ENCODE assay signal across 8 cellular contexts in the genomic region with DNA sequence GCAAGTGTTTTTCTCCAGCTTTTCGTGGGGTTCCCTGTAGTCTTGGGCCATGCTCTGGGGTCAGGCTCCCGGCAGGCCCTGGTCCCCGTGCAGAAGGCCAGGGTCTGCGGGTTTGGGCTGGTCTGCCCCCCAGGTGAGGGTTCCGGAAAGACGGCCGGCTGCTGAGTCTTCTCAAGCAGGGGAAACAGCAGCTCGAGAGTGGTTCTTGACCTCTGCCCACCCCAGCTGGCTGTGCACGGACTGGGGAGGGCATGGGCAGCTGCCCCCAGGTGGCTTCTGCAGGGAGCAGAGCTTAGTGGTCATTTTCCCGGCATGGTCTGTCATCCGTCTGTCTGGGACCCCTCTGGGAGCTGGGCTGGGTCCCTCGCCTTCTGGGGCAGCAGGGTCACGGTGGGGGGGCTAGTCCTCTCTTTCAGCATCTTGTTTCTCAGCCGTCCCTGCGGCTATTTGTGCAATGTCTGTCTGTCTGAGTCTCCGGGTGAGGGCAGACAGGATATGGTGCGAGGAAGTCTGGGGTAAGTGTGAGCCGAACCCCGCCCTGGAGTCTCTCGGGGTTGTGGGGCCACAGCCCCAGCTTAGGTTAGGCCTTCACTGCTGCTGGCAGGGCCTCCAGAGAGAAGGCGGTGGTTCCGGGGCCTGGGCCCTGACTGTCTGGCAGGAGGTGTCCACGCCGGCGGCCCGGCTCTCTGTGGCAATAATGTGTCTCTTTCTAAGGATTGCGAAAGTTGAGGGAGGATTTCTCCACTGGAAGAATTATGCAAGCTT. TPM values are rescaled to one million over a fixed set of nuclear protein-coding genes. Genes with fewer than 3 reads are reported as not detected.
DNase-seq lines count a peak whose midpoint lies in the region; ATAC-seq and TF ChIP-seq lines count a peak whose summit lies in the region.

No MANE protein-coding gene starts in this region.

- peak overlapping the region in 9 of 10 donors; percentile 10 to 89 (median 72) for H3K4me3 ChIP-seq in heart right ventricle

- no peak for TF ChIP-seq CTCF in heart right ventricle (IDR thresholded peaks at IDR 0.05)

- H3K27me3 ChIP-seq in heart right ventricle = no peaks in the 10 kb centered on the region

- in situ Hi-C loops in SK-MEL-5 (cut with HindIII; ENCODE audit: low pct_unique_long_range_greater_than_20kb, low sequenced_read_pairs) = no loop called here

- H3K27ac ChIP-seq in adipose tissue (ENCODE audit: low read depth, low read length) = peak overlapping the region; percentile 72
- peak overlapping the region; percentile 31 to 90 (median 78) for H3K27ac ChIP-seq in heart right ventricle

- peaks cover 53 to 100% (median 100%) of the 10 kb centered on the region in 9 donors for H3K4me1 ChIP-seq in heart right ventricle

- no peaks in the 10 kb centered on the region for H3K9me3 ChIP-seq in heart right ventricle

- 6 to 60% (median 6%) methylated on average over 27 of the region's 27 CpGs for WGBS in adipose tissue, 3 donors
- 28 to 47% methylated on average over 27 of the region's 27 CpGs for WGBS in heart right ventricle, 2 donors

- H3K36me3 ChIP-seq in heart right ventricle = peaks cover 0 to 7% (median 0%) of the 10 kb centered on the region in 9 donors

- ATAC-seq in GM19035 (IDR thresholded peaks at IDR 0.05; ENCODE audit: unreplicated experiment) (peak; percentile 48), heart right ventricle (peak; percentile 15 to 80 (median 52)), HG03139 (IDR thresholded peaks at IDR 0.05; ENCODE audit: unreplicated experiment) (no peak)

- DNase-seq in SK-MEL-5 (ENCODE audit: low read depth, low spot score) (peak; percentile 85), heart right ventricle (peak in 1 of 2 donors; percentile 87), renal cortical epithelial cell (ENCODE audit: low read depth) (peak; percentile 82), DMS153 (lab: John Stamatoyannopoulos, UW) (no peak), NCI-H82 treated with DMSO at 0.1 percent for 48 hours (lab: John Stamatoyannopoulos, UW; ENCODE audit: unreplicated experiment) (no peak)

- intact Hi-C loops in heart right ventricle (cut with DNase I) = loop anchor here in 9 of 10 donors (5.0 to 10.0 kb wide), 9 partner anchors 33 to 83 kb away; no protein-coding TSS in a partner anchor

RNA-seq across cellular contexts. Expression of a gene that starts 6.1 kb away (rescaled TPM):
- 3.9 and 4.4 TPM in 2 replicates for total RNA-seq in SK-MEL-5 (2014; rRNA removed; shearing (Covaris generic))
- polyA plus RNA-seq in SK-MEL-5 (2015; cell fraction: cytosol; rRNA removed) = 37.2 and 51.7 TPM in 2 replicates
- polyA plus RNA-seq in SK-MEL-5 (2015; cell fraction: nucleus; rRNA removed) = 19.2 and 20.4 TPM in 2 replicates
- polyA plus RNA-seq in adipose tissue = 10 to 100 TPM in 2 of 3 donors, 1 to 10 TPM in 1; 9.5 to 69.2 (median 36.3) TPM
- total RNA-seq in heart right ventricle = 10 to 100 TPM; 29.4 to 50.9 (median 38.3) TPM
- 10 to 100 TPM; 13.8 to 16.6 TPM for polyA plus RNA-seq in heart right ventricle
- 9.0 and 34.8 TPM in 2 replicates for total RNA-seq in renal cortical epithelial cell

RNA-seq across cellular contexts. Expression of a gene that starts 39.6 kb away (rescaled TPM):
- total RNA-seq in SK-MEL-5 (2014; rRNA removed; shearing (Covaris generic)) = 32.4 and 33.0 TPM in 2 replicates
- polyA plus RNA-seq in SK-MEL-5 (2015; cell fraction: cytosol; rRNA removed) = 154 and 197 TPM in 2 replicates
- polyA plus RNA-seq in SK-MEL-5 (2015; cell fraction: nucleus; rRNA removed) = 47.0 and 62.5 TPM in 2 replicates
- 10 to 100 TPM; 30.4 to 69.3 (median 62.6) TPM for polyA plus RNA-seq in adipose tissue
- 10 to 100 TPM; 30.9 to 47.6 (median 38.3) TPM for total RNA-seq in heart right ventricle
- polyA plus RNA-seq in heart right ventricle = 10 to 100 TPM; 83.0 to 83.6 TPM
- 12.0 and 23.4 TPM in 2 replicates for total RNA-seq in renal cortical epithelial cell

Comparison
In these comparisons a context has a peak if more than half of its experiments do, and no peak if none do; other contexts are left out.
1. DNase-seq: peak in SK-MEL-5 (single experiment) and renal cortical epithelial cell (single experiment); none in DMS153 (single experiment) and NCI-H82 treated with DMSO at 0.1 percent for 48 hours (single experiment).